27 cellular contexts compared by ENCODE assay signal in the genomic region with DNA sequence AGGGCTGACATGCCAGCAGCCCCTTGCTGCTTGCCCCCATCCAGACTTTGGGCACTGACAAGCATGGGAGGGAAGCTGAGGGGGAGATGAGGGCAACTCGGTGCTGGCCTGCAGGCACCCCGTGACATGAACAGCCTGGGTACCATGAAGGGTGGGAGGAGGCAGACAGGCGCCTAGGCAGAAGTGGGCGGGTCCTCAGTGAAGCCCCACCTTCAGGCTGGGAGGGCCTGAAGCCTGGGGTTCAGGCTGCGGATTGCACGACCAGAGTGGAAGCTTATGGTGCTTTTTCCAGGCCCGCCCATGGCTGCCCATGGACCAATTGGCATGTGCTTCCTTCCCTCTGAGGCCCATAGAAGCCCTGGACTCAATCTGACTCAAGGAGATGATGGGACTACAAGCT.
"Had no signal": no experiment of that assay in that cellular context is flagged by ENCODE, and none has a peak within 500 bp of the region (broad histone marks: within the 10 kb centered on the region; RNA-seq: fewer than 3 reads in every experiment).

No MANE protein-coding gene starts in this region.

- H3K36me3 Mint-ChIP-seq: naive thymus-derived CD8-positive, alpha-beta T cell; neural progenitor cell had no signal

- H3K4me1 ChIP-seq: lower lobe of right lung, prostate gland, suprapubic skin, uterus had no signal

- H3K27ac ChIP-seq: hepatocyte, lower lobe of right lung, neural progenitor cell, pancreas, prostate gland, skin epidermis, suprapubic skin, thoracic aorta, tibial artery, uterus had no signal

- H3K9me3 Mint-ChIP-seq: nephron; neural progenitor cell; stimulated activated naive CD8-positive, alpha-beta T cell treated with anti-CD3 and anti-CD28 coated beads, Interleukin-15, Interleukin-2, amounts not matched to agents 100 ng/mL and 50 ng/mL, for 24 hours had no signal

- H3K4me3 ChIP-seq: hepatocyte, lower lobe of right lung, neural progenitor cell, pancreas, prostate gland, skin epidermis, suprapubic skin, thoracic aorta, tibial artery, uterus had no signal

- H3K4me1 Mint-ChIP-seq: naive thymus-derived CD8-positive, alpha-beta T cell had no signal

- H2AFZ ChIP-seq: hepatocyte, neural progenitor cell had no signal

- H3K9ac ChIP-seq: neural progenitor cell had no signal

- H3K36me3 ChIP-seq: lower lobe of right lung, neural progenitor cell, pancreas, prostate gland, suprapubic skin, thoracic aorta, tibial artery, uterus had no signal

- DNase-seq: kidney glomerular epithelial cell; left cardiac atrium; lower lobe of right lung; mammary epithelial cell; mesenchymal stem cell; naive thymus-derived CD8-positive, alpha-beta T cell; retina; right cardiac atrium; stimulated activated CD4-positive, alpha-beta T cell treated with anti-CD3 and anti-CD28 coated beads, Interleukin-12 subunit alpha, Interleukin-12 subunit beta, amount 100 ng/mL, for 4 hours; stimulated activated CD4-positive, alpha-beta T cell treated with anti-CD3 and anti-CD28 coated beads, Interleukin-15, amount 100 ng/mL, for 24 hours; stimulated activated CD4-positive, alpha-beta T cell treated with anti-CD3 and anti-CD28 coated beads, Interleukin-2, amount 100 ng/mL, for 24 hours; stimulated activated CD4-positive, alpha-beta T cell treated with anti-CD3 and anti-CD28 coated beads, Interleukin-4, amount 100 ng/mL, for 1 hour; stimulated activated naive CD4-positive, alpha-beta T cell; tibial artery; trophoblast cell; uterus had no signal

- ATAC-seq: left cardiac atrium; left lobe of liver; naive thymus-derived CD8-positive, alpha-beta T cell; pancreas had no signal

- FAIRE-seq: keratinocyte, pancreas had no signal

- H3K79me2 ChIP-seq: hepatocyte had no signal

- H3K4me2 ChIP-seq: hepatocyte, neural progenitor cell had no signal

- H3K27me3 ChIP-seq: hepatocyte, neural progenitor cell, pancreas, suprapubic skin, tibial artery, uterus had no signal

- H3K27ac Mint-ChIP-seq: naive thymus-derived CD8-positive, alpha-beta T cell; nephron; neural progenitor cell; stimulated activated naive CD8-positive, alpha-beta T cell treated with anti-CD3 and anti-CD28 coated beads, Interleukin-15, Interleukin-2, amounts not matched to agents 100 ng/mL and 50 ng/mL, for 24 hours had no signal

- H3K4me3 Mint-ChIP-seq: naive thymus-derived CD8-positive, alpha-beta T cell; nephron; neural progenitor cell; stimulated activated naive CD8-positive, alpha-beta T cell treated with anti-CD3 and anti-CD28 coated beads, Interleukin-15, Interleukin-2, amounts not matched to agents 100 ng/mL and 50 ng/mL, for 24 hours had no signal

- H3K27me3 Mint-ChIP-seq: naive thymus-derived CD8-positive, alpha-beta T cell; stimulated activated naive CD8-positive, alpha-beta T cell treated with anti-CD3 and anti-CD28 coated beads, Interleukin-15, Interleukin-2, amounts not matched to agents 100 ng/mL and 50 ng/mL, for 24 hours had no signal

- H3K9me3 ChIP-seq: lower lobe of right lung, pancreas, prostate gland, suprapubic skin, thoracic aorta, tibial artery, uterus had no signal
